ENCODE assay signal across 1 cellular context in genomic region chr17:7729841-7730240, GRCh38.
TF ChIP-seq lines count a peak whose summit lies in the region.

No MANE protein-coding gene starts in this region.

TF ChIP-seq in K562, 482 proteins besides CTCF, POLR2A, EP300 and RAD21:
- TF ChIP-seq KLF13 (tag; IDR thresholded peaks at IDR 0.05; ENCODE audit: borderline replicate concordance, low read depth) = no peak
- peak; percentile 35 for TF ChIP-seq CBX2 (IDR thresholded peaks at IDR 0.05; ENCODE audit: insufficient read depth, low read length, poor library complexity, severe bottlenecking)
TF ChIP-seq in K562: peak in this region for 1.
